19 cellular contexts compared by ENCODE assay signal in genomic region chr5:132074091-132074771, GRCh38. TPM values are rescaled to one million over a fixed set of nuclear protein-coding genes. Genes with fewer than 3 reads are reported as not detected.
DNase-seq lines count a peak whose midpoint lies in the region; ATAC-seq, FAIRE-seq and TF ChIP-seq lines count a peak whose summit lies in the region.
"Had no signal": no experiment of that assay in that cellular context is flagged by ENCODE, and none has a peak within 500 bp of the region (broad histone marks: within the 10 kb centered on the region; RNA-seq: fewer than 3 reads in every experiment).

No MANE protein-coding gene starts in this region.

- H3K23ac ChIP-seq in IMR-90 (ENCODE audit: low read depth, low read length): no peak overlapping the region

- H3K27me3 ChIP-seq in IMR-90 (ENCODE audit: control insufficient read depth, insufficient read depth, low read length): no peaks in the 10 kb centered on the region
- H3K27me3 ChIP-seq: SJCRH30 had no signal

- no peak for TF ChIP-seq CTCF in IMR-90 (conservative IDR thresholded peaks at IDR 0.05; ENCODE audit: low read depth, low read length)
- TF ChIP-seq CTCF in activated CD8-positive, alpha-beta T cell treated with anti-CD3 and anti-CD28 coated beads for 36 hours (IDR thresholded peaks at IDR 0.05): no peak

- H3K79me1 ChIP-seq in IMR-90 (ENCODE audit: low read depth in 1 of 2, low read length in 2 of 2): no peaks in the 10 kb centered on the region

- peaks cover 8% of the 10 kb centered on the region; the same call in 1 of the 2 replicates for H3K9me1 ChIP-seq in IMR-90 (ENCODE audit: insufficient read depth, low read length)

- H3K4me1 ChIP-seq in IMR-90 (ENCODE audit: control insufficient read depth, insufficient read depth, low read length): peaks cover 10% of the 10 kb centered on the region
- H3K4me1 ChIP-seq: SJCRH30 had no signal

- peak overlapping the region; percentile 56; the same call in 1 of the 2 replicates for H2BK120ac ChIP-seq in IMR-90 (ENCODE audit: low read depth, low read length)

- H3K4me2 ChIP-seq in IMR-90 (ENCODE audit: low read depth, low read length): no peak overlapping the region

- H2BK15ac ChIP-seq in IMR-90 (ENCODE audit: low read depth, low read length): peak overlapping the region; percentile 81; the same call in 2 of the 3 replicates

- H3K18ac ChIP-seq in IMR-90 (ENCODE audit: low read depth, low read length): no peak overlapping the region

- H3K9me3 Mint-ChIP-seq in activated CD8-positive, alpha-beta T cell treated with anti-CD3 and anti-CD28 coated beads for 36 hours: no peaks in the 10 kb centered on the region
- H3K9me3 Mint-ChIP-seq in stimulated activated effector memory CD8-positive, alpha-beta T cell treated with anti-CD3 and anti-CD28 coated beads, Interleukin-12 subunit alpha, Interleukin-12 subunit beta, amount 100 ng/mL, for 72 hours: no peaks in the 10 kb centered on the region

- dilution Hi-C loops in IMR-90 (cut with HindIII; ENCODE audit: low sequenced_read_pairs, unreplicated experiment): no loop called here

- no peak overlapping the region; the same call in 1 of the 2 replicates for H4K5ac ChIP-seq in IMR-90 (ENCODE audit: low read depth, low read length)

- H3K4ac ChIP-seq in IMR-90 (ENCODE audit: low read depth, low read length): peak overlapping the region; percentile 33

- no TSS peak for BruUV-seq in IMR-90 (replicated peaks; lab: Mats Ljungman, UMichigan)

- no peak for FAIRE-seq in GM19239 (lab: Jason Lieb, UNC)
- FAIRE-seq: HTR-8/SVneo had no signal

- H4K8ac ChIP-seq in IMR-90 (ENCODE audit: low read depth in 2 of 2, low read length in 2 of 2): peak overlapping the region in 1 of 2 experiments; percentile 5; a peak in 2 of 4 replicates

- peak overlapping the region; percentile 5 for H2AFZ ChIP-seq in IMR-90 (replicated peaks; ENCODE audit: low read length, poor library complexity)

- CTCF ChIA-PET in IMR-90 (lab: Yijun Ruan, JAX): no interaction called here
- CTCF ChIA-PET in activated CD8-positive, alpha-beta T cell treated with anti-CD3 and anti-CD28 coated beads for 36 hours (lab: Charles Lee): interaction anchor here (1.6 to 4.0 kb wide), 3 partner anchors 9 to 164 kb away, joined by 7 to 10 read pairs (median 7); no protein-coding TSS in a partner anchor

- H4K20me1 ChIP-seq in IMR-90 (ENCODE audit: insufficient read depth, low read length): no peaks in the 10 kb centered on the region

- H3K9ac ChIP-seq in IMR-90 (ENCODE audit: low read depth, low read length): no peak overlapping the region

- peak overlapping the region; percentile 74 for H3K4me3 Mint-ChIP-seq in activated CD8-positive, alpha-beta T cell treated with anti-CD3 and anti-CD28 coated beads for 36 hours
- H3K4me3 Mint-ChIP-seq in stimulated activated effector memory CD8-positive, alpha-beta T cell treated with anti-CD3 and anti-CD28 coated beads, Interleukin-12 subunit alpha, Interleukin-12 subunit beta, amount 100 ng/mL, for 72 hours: peak overlapping the region; percentile 74

- H3K9me3 ChIP-seq in IMR-90 (ENCODE audit: control insufficient read depth, insufficient read depth, low read length): no peaks in the 10 kb centered on the region
- H3K9me3 ChIP-seq: SJCRH30 had no signal

- H2AK5ac ChIP-seq in IMR-90 (ENCODE audit: low read depth, low read length): peak overlapping the region; percentile 71

- H4K91ac ChIP-seq in IMR-90 (ENCODE audit: insufficient read depth, low read depth, low read length): peak overlapping the region; percentile 9; the same call in 1 of the 2 replicates

- no peak for TF ChIP-seq POLR2A in IMR-90 (IDR thresholded peaks at IDR 0.05; ENCODE audit: low read depth, low read length)

- no peak overlapping the region for H2BK5ac ChIP-seq in IMR-90 (ENCODE audit: low read depth, low read length, poor library complexity, severe bottlenecking)

- H3K36me3 Mint-ChIP-seq in activated CD8-positive, alpha-beta T cell treated with anti-CD3 and anti-CD28 coated beads for 36 hours (ENCODE audit: low read depth): peaks cover 20% of the 10 kb centered on the region
- peaks cover 53% of the 10 kb centered on the region for H3K36me3 Mint-ChIP-seq in stimulated activated effector memory CD8-positive, alpha-beta T cell treated with anti-CD3 and anti-CD28 coated beads, Interleukin-12 subunit alpha, Interleukin-12 subunit beta, amount 100 ng/mL, for 72 hours

- H3K27ac ChIP-seq in IMR-90 (ENCODE audit: insufficient read depth, low read length): no peak overlapping the region
- H3K27ac ChIP-seq in epithelial cell of prostate: peak overlapping the region; percentile 83
- H3K27ac ChIP-seq: SJCRH30 had no signal

- H3K27me3 Mint-ChIP-seq in activated CD8-positive, alpha-beta T cell treated with anti-CD3 and anti-CD28 coated beads for 36 hours: no peaks in the 10 kb centered on the region

- peak overlapping the region; percentile 80 for H3K27ac Mint-ChIP-seq in activated CD8-positive, alpha-beta T cell treated with anti-CD3 and anti-CD28 coated beads for 36 hours
- H3K27ac Mint-ChIP-seq in stimulated activated effector memory CD8-positive, alpha-beta T cell treated with anti-CD3 and anti-CD28 coated beads, Interleukin-12 subunit alpha, Interleukin-12 subunit beta, amount 100 ng/mL, for 72 hours: peak overlapping the region; percentile 94

- no peak for ATAC-seq in IMR-90 (ENCODE audit: low read depth)
- no peak for ATAC-seq in activated CD8-positive, alpha-beta T cell treated with anti-CD3 and anti-CD28 coated beads for 36 hours
- no peak for ATAC-seq in stimulated activated effector memory CD8-positive, alpha-beta T cell treated with anti-CD3 and anti-CD28 coated beads, Interleukin-12 subunit alpha, Interleukin-12 subunit beta, amount 100 ng/mL, for 72 hours
- no peak for ATAC-seq in GM18868 (IDR thresholded peaks at IDR 0.05; ENCODE audit: unreplicated experiment)
- ATAC-seq: sciatic nerve had no signal

- H2AK9ac ChIP-seq in IMR-90 (replicated peaks; ENCODE audit: low read depth, low read length, poor library complexity): peak overlapping the region; percentile 80

- no peak overlapping the region for H3K4me3 ChIP-seq in IMR-90 (ENCODE audit: insufficient read depth, low read depth, low read length)
- H3K4me3 ChIP-seq: SJCRH30 had no signal

- WGBS in IMR-90 (ENCODE audit: extremely low coverage in 2 of 2, insufficient read length in 1 of 2), 2 experiments: no CpG with 5 or more reads among the region's 7 CpGs

- H3K36me3 ChIP-seq in IMR-90 (ENCODE audit: control insufficient read depth, insufficient read depth, low read length): no peaks in the 10 kb centered on the region
- H3K36me3 ChIP-seq: SJCRH30 had no signal

- no peak overlapping the region; the same call in 1 of the 2 replicates for H3K14ac ChIP-seq in IMR-90 (replicated peaks; ENCODE audit: low read depth, low read length)

- H3K56ac ChIP-seq in IMR-90 (ENCODE audit: extremely low read depth, insufficient read depth, low read length): no peak overlapping the region

- POLR2A ChIA-PET in IMR-90 (lab: Charles Lee; ENCODE audit: unreplicated experiment): no interaction called here
- POLR2A ChIA-PET in activated CD8-positive, alpha-beta T cell treated with anti-CD3 and anti-CD28 coated beads for 36 hours (lab: Charles Lee): interaction anchor here (0.6 to 2.1 kb wide), 6 partner anchors 12 to 55 kb away, joined by 3 to 4 read pairs (median 3); no protein-coding TSS in a partner anchor

- TF ChIP-seq RAD21 in IMR-90 (IDR thresholded peaks at IDR 0.05; ENCODE audit: low read length): no peak

- no peak for DNase-seq in IMR-90
- DNase-seq in activated CD8-positive, alpha-beta T cell treated with anti-CD3 and anti-CD28 coated beads for 36 hours: no peak
- no peak for DNase-seq in epithelial cell of prostate (ENCODE audit: low read depth, low spot score)
- DNase-seq in stimulated activated effector memory CD8-positive, alpha-beta T cell treated with anti-CD3 and anti-CD28 coated beads, Interleukin-12 subunit alpha, Interleukin-12 subunit beta, amount 100 ng/mL, for 72 hours (ENCODE audit: low spot score in 2 of 2): no peak
- no peak for DNase-seq in ACHN
- no peak for DNase-seq in GM19239 (ENCODE audit: insufficient read length, low spot score)
- DNase-seq: activated CD4-positive, alpha-beta T cell treated with anti-CD3 and anti-CD28 coated beads, Interleukin-2, amount 50 U/mL, for 1 hour; activated gamma-delta T cell; DMS153; midbrain; nucleus accumbens; SJCRH30; stimulated activated CD4-positive, alpha-beta T cell treated with anti-CD3 and anti-CD28 coated beads, Interleukin-1b, Interleukin-23, amount 100 ng/mL, for 48 hours had no signal

- in situ Hi-C loops in IMR-90 (cut with MboI; ENCODE audit: low sequenced_read_pairs): no loop called here
- in situ Hi-C loops in ACHN (cut with HindIII; ENCODE audit: low pct_ligation_motif_present, low pct_unique_long_range_greater_than_20kb, low sequenced_read_pairs): no loop called here

- intact Hi-C loops in IMR-90 (cut with micrococcal nuclease): no loop called here
- intact Hi-C loops in activated CD8-positive, alpha-beta T cell treated with anti-CD3 and anti-CD28 coated beads for 36 hours (cut with micrococcal nuclease): loop anchor here (2.0 to 5.0 kb wide), 2 partner anchors 25 to 38 kb away; no protein-coding TSS in a partner anchor

- peak overlapping the region; percentile 35 for H2BK20ac ChIP-seq in IMR-90 (ENCODE audit: low read depth, low read length)

- peaks cover 68% of the 10 kb centered on the region for H3K4me1 Mint-ChIP-seq in activated CD8-positive, alpha-beta T cell treated with anti-CD3 and anti-CD28 coated beads for 36 hours (ENCODE audit: low read depth)
- peaks cover 93% of the 10 kb centered on the region for H3K4me1 Mint-ChIP-seq in stimulated activated effector memory CD8-positive, alpha-beta T cell treated with anti-CD3 and anti-CD28 coated beads, Interleukin-12 subunit alpha, Interleukin-12 subunit beta, amount 100 ng/mL, for 72 hours

TF ChIP-seq in IMR-90, 13 proteins besides CTCF, POLR2A, EP300 and RAD21 (continues in another document):
- TF ChIP-seq RCOR1 (IDR thresholded peaks at IDR 0.05; ENCODE audit: insufficient replicate concordance, low read length) (no peak), NFE2L2 (IDR thresholded peaks at IDR 0.05; ENCODE audit: low read depth, low read length) (no peak), MXI1 (IDR thresholded peaks at IDR 0.05; ENCODE audit: borderline replicate concordance, low read depth, low read length) (no peak), MAZ (IDR thresholded peaks at IDR 0.05; ENCODE audit: borderline replicate concordance, low read depth, low read length) (no peak), SMC3 (IDR thresholded peaks at IDR 0.05; ENCODE audit: low read depth, low read length) (no peak)

RNA-seq across cellular contexts. Expression of gene CSF2, which starts 0.6 kb away (rescaled TPM):
- not detected in 2 replicates for total RNA-seq in IMR-90 (2012; rRNA removed)
- 0.26 and 0.31 TPM in 2 replicates for polyA plus RNA-seq in IMR-90 (2012; rRNA removed)
- polyA plus RNA-seq in IMR-90 (2012; cell fraction: cytosol; rRNA removed): 0.31 and 1.2 TPM in 2 replicates
- polyA plus RNA-seq in IMR-90 (2012; cell fraction: nucleus; rRNA removed; ENCODE audit: low replicate concordance): 0.70 and 0.79 TPM in 2 replicates
- 10 to 100 TPM; 61.5 to 64.1 TPM for total RNA-seq in activated CD8-positive, alpha-beta T cell treated with anti-CD3 and anti-CD28 coated beads for 36 hours
- total RNA-seq: sciatic nerve, SJCRH30 had no signal
- polyA plus RNA-seq: BJ had no signal

RNA-seq across cellular contexts. Expression of gene IL3, which starts 13.8 kb away (rescaled TPM):
- not detected in 2 replicates for total RNA-seq in IMR-90 (2012; rRNA removed)
- not detected in 2 replicates for polyA plus RNA-seq in IMR-90 (2012; rRNA removed)
- not detected in 2 replicates for polyA plus RNA-seq in IMR-90 (2012; cell fraction: cytosol; rRNA removed)
- not detected in 2 replicates for polyA plus RNA-seq in IMR-90 (2012; cell fraction: nucleus; rRNA removed; ENCODE audit: low replicate concordance)
- total RNA-seq in activated CD8-positive, alpha-beta T cell treated with anti-CD3 and anti-CD28 coated beads for 36 hours: under 1 TPM; 0.25 to 0.98 TPM
- total RNA-seq: dermis blood vessel endothelial cell, sciatic nerve, SJCRH30 had no signal
- polyA plus RNA-seq: BJ, esophagus had no signal

Comparison
In these comparisons a context has a peak if more than half of its experiments do, and no peak if none do; other contexts are left out.
1. RNA of gene CSF2, which starts 0.6 kb away (total RNA-seq): 61.5 to 64.1 TPM in activated CD8-positive, alpha-beta T cell treated with anti-CD3 and anti-CD28 coated beads for 36 hours; not detected in IMR-90; every median in the first group is over 10 times any median in the second.